Comparison of ENCODE assay signal across 31 cellular contexts in genomic region chr16:11967195-11967911, GRCh38. TPM values are rescaled to one million over a fixed set of nuclear protein-coding genes. Genes with fewer than 3 reads are reported as not detected.
DNase-seq lines count a peak whose midpoint lies in the region; ATAC-seq and TF ChIP-seq lines count a peak whose summit lies in the region.
"Had no signal": no experiment of that assay in that cellular context is flagged by ENCODE, and none has a peak within 500 bp of the region (broad histone marks: within the 10 kb centered on the region; RNA-seq: fewer than 3 reads in every experiment).

No MANE protein-coding gene starts in this region.

- H3K36me3 Mint-ChIP-seq in memory B cell: peaks cover 7% of the 10 kb centered on the region
- no peaks in the 10 kb centered on the region for H3K36me3 Mint-ChIP-seq in activated T-helper 2 cell treated with anti-CD3 and anti-CD28 coated beads, Interferon-gamma antibody, Interleukin-2, Interleukin-4, amounts not matched to agents 10 μg/mL and 5 μg/mL and 100 μg/mL, durations not matched to agents 14 hours and 24 hours and 36 hours (ENCODE audit: low read depth)
- H3K36me3 Mint-ChIP-seq: activated naive CD4-positive, alpha-beta T cell treated with anti-CD3 and anti-CD28 coated beads, Interleukin-2, amount 50 U/mL, for 72 hours had no signal

- H3K4me3 Mint-ChIP-seq in memory B cell: peak overlapping the region; percentile 35
- H3K4me3 Mint-ChIP-seq in activated T-helper 2 cell treated with anti-CD3 and anti-CD28 coated beads, Interferon-gamma antibody, Interleukin-2, Interleukin-4, amounts not matched to agents 10 μg/mL and 5 μg/mL and 100 μg/mL, durations not matched to agents 14 hours and 24 hours and 36 hours (ENCODE audit: low read depth): no peak overlapping the region
- H3K4me3 Mint-ChIP-seq: nephron; stimulated activated naive CD8-positive, alpha-beta T cell treated with anti-CD3 and anti-CD28 coated beads, Interleukin-15, Interleukin-2, amounts not matched to agents 100 ng/mL and 50 ng/mL, for 24 hours had no signal

- H3K9me2 ChIP-seq in OCI-LY7 (ENCODE audit: insufficient read depth, low read length): no peaks in the 10 kb centered on the region

- H3K4me3 ChIP-seq in BLaER1 (no peak overlapping the region), GM12875 (ENCODE audit: low read depth, low read length) (peak overlapping the region; percentile 35), OCI-LY7 (ENCODE audit: low read depth, low read length, poor library complexity, severe bottlenecking) (peak overlapping the region; percentile 68)
- H3K4me3 ChIP-seq: breast epithelium, smooth muscle cell, thoracic aorta, uterus had no signal

- H3K79me2 ChIP-seq in OCI-LY7 (ENCODE audit: insufficient read depth, low read depth, low read length): peaks cover 7% of the 10 kb centered on the region; the same call in 1 of the 2 replicates

- BruUV-seq in OCI-LY7 (replicated peaks; lab: Mats Ljungman, UMichigan): no TSS peak

- DNase-seq in OCI-LY7 (ENCODE audit: low spot score) (peak; percentile 30), memory B cell (ENCODE audit: low spot score in 2 of 2) (no peak), retina (no peak), AG08395 (ENCODE audit: low spot score) (no peak)
- no peak for DNase-seq in activated T-helper 2 cell treated with anti-CD3 and anti-CD28 coated beads, Interferon-gamma antibody, Interleukin-2, Interleukin-4, amounts not matched to agents 10 μg/mL and 5 μg/mL and 100 μg/mL, durations not matched to agents 14 hours and 24 hours and 36 hours (ENCODE audit: low spot score)
- DNase-seq in activated CD4-positive, alpha-beta T cell treated with anti-CD3 and anti-CD28 coated beads for 48 hours: no peak
- DNase-seq: ACHN; activated CD4-positive, alpha-beta T cell treated with anti-CD3 and anti-CD28 coated beads for 4 hours; activated effector memory CD4-positive, alpha-beta T cell treated with Interleukin-2 at 50 U/mL for 16 hours; anterior cingulate cortex; DMS153; effector CD4-positive, alpha-beta T cell; hypothalamus; left cardiac atrium; mammary epithelial cell; NCI-H1694; NCI-H2171; T-helper 2 cell; uterus had no signal

- H3K4me1 ChIP-seq in BLaER1 (peaks cover 49% of the 10 kb centered on the region), OCI-LY7 (ENCODE audit: insufficient read depth, low read length, poor library complexity, severe bottlenecking) (peaks cover 68% of the 10 kb centered on the region)
- H3K4me1 ChIP-seq: uterus had no signal

- no peak for ATAC-seq in memory B cell (ENCODE audit: low read depth)
- ATAC-seq: activated naive CD4-positive, alpha-beta T cell treated with anti-CD3 and anti-CD28 coated beads, Interleukin-2, amount 50 U/mL, for 72 hours; left cardiac atrium; Right ventricle myocardium inferior; SK-N-SH treated with all-trans-retinoic acid at 6 μM for 48 hours had no signal

- H3K27ac ChIP-seq in BLaER1: no peak overlapping the region
- H3K27ac ChIP-seq in OCI-LY7 (ENCODE audit: low read depth, low read length, poor library complexity, severe bottlenecking): peak overlapping the region; percentile 94
- H3K27ac ChIP-seq: breast epithelium, thoracic aorta, uterus had no signal

- peak overlapping the region; percentile 84 for H3K4me2 ChIP-seq in BLaER1
- peak overlapping the region; percentile 97 for H3K4me2 ChIP-seq in OCI-LY7 (ENCODE audit: low read length)
- H3K4me2 ChIP-seq: smooth muscle cell had no signal

- H3K36me3 ChIP-seq in BLaER1 (no peaks in the 10 kb centered on the region), OCI-LY7 (ENCODE audit: insufficient read depth, low read length) (peaks cover 23% of the 10 kb centered on the region; the same call in 1 of the 2 replicates)
- H3K36me3 ChIP-seq: breast epithelium, thoracic aorta, uterus had no signal

- POLR2A ChIA-PET in OCI-LY7 (lab: Charles Lee): interaction anchor here (0.7 to 4.1 kb wide), 4 partner anchors 9 to 20 kb away, joined by 4 to 32 read pairs (median 10); partner anchors contain the start of gene SNX29

- no peaks in the 10 kb centered on the region for H3K27me3 ChIP-seq in BLaER1
- H3K27me3 ChIP-seq: breast epithelium, uterus had no signal

- CTCF ChIA-PET in OCI-LY7 (lab: Charles Lee; ENCODE audit: unreplicated experiment): interaction anchor here (1.2 kb wide), 1 partner anchor 100 kb away, joined by 3 read pairs; no protein-coding TSS in a partner anchor

- H2AFZ ChIP-seq in OCI-LY7 (ENCODE audit: low read length): no peak overlapping the region; the same call in 1 of the 2 replicates

- H3K9ac ChIP-seq in BLaER1: 0 out of 2 replicates have a peak overlapping the region, but pooled peaks have one; percentile 4

- no peak overlapping the region for H3K27ac Mint-ChIP-seq in memory B cell
- H3K27ac Mint-ChIP-seq in activated T-helper 2 cell treated with anti-CD3 and anti-CD28 coated beads, Interferon-gamma antibody, Interleukin-2, Interleukin-4, amounts not matched to agents 10 μg/mL and 5 μg/mL and 100 μg/mL, durations not matched to agents 14 hours and 24 hours and 36 hours: no peak overlapping the region
- H3K27ac Mint-ChIP-seq: stimulated activated naive CD8-positive, alpha-beta T cell treated with anti-CD3 and anti-CD28 coated beads, Interleukin-15, Interleukin-2, amounts not matched to agents 100 ng/mL and 50 ng/mL, for 24 hours had no signal

- intact Hi-C loops in OCI-LY7 (cut with micrococcal nuclease; ENCODE audit: unreplicated experiment): loop anchor here (5.0 to 10.0 kb wide), 3 partner anchors 267 to 357 kb away; no protein-coding TSS in a partner anchor
- intact Hi-C loops in activated T-helper 2 cell treated with anti-CD3 and anti-CD28 coated beads, Interferon-gamma antibody, Interleukin-2, Interleukin-4, amounts not matched to agents 10 μg/mL and 5 μg/mL and 100 μg/mL, durations not matched to agents 14 hours and 24 hours and 36 hours (cut with micrococcal nuclease): no loop called here

- no peaks in the 10 kb centered on the region for H3K9me3 Mint-ChIP-seq in memory B cell
- H3K9me3 Mint-ChIP-seq in activated T-helper 2 cell treated with anti-CD3 and anti-CD28 coated beads, Interferon-gamma antibody, Interleukin-2, Interleukin-4, amounts not matched to agents 10 μg/mL and 5 μg/mL and 100 μg/mL, durations not matched to agents 14 hours and 24 hours and 36 hours: no peaks in the 10 kb centered on the region
- H3K9me3 Mint-ChIP-seq: activated naive CD4-positive, alpha-beta T cell treated with anti-CD3 and anti-CD28 coated beads, Interleukin-2, amount 50 U/mL, for 72 hours; nephron; stimulated activated naive CD8-positive, alpha-beta T cell treated with anti-CD3 and anti-CD28 coated beads, Interleukin-15, Interleukin-2, amounts not matched to agents 100 ng/mL and 50 ng/mL, for 24 hours had no signal

- H3K9me3 ChIP-seq in BLaER1 (no peaks in the 10 kb centered on the region), OCI-LY7 (ENCODE audit: low read length) (no peaks in the 10 kb centered on the region)
- H3K9me3 ChIP-seq: breast epithelium, thoracic aorta, uterus had no signal

- H3K27me3 Mint-ChIP-seq in memory B cell: no peaks in the 10 kb centered on the region
- no peaks in the 10 kb centered on the region for H3K27me3 Mint-ChIP-seq in activated T-helper 2 cell treated with anti-CD3 and anti-CD28 coated beads, Interferon-gamma antibody, Interleukin-2, Interleukin-4, amounts not matched to agents 10 μg/mL and 5 μg/mL and 100 μg/mL, durations not matched to agents 14 hours and 24 hours and 36 hours (ENCODE audit: low read depth)
- H3K27me3 Mint-ChIP-seq: stimulated activated naive CD8-positive, alpha-beta T cell treated with anti-CD3 and anti-CD28 coated beads, Interleukin-15, Interleukin-2, amounts not matched to agents 100 ng/mL and 50 ng/mL, for 24 hours had no signal

- H4K20me1 ChIP-seq in BLaER1 (no peaks in the 10 kb centered on the region), OCI-LY7 (ENCODE audit: insufficient read depth, low read length) (no peaks in the 10 kb centered on the region)

- H3K4me1 Mint-ChIP-seq in memory B cell: peaks cover 28% of the 10 kb centered on the region
- peaks cover 3% of the 10 kb centered on the region for H3K4me1 Mint-ChIP-seq in activated T-helper 2 cell treated with anti-CD3 and anti-CD28 coated beads, Interferon-gamma antibody, Interleukin-2, Interleukin-4, amounts not matched to agents 10 μg/mL and 5 μg/mL and 100 μg/mL, durations not matched to agents 14 hours and 24 hours and 36 hours (ENCODE audit: low read depth)
- H3K4me1 Mint-ChIP-seq: nephron had no signal

- TF ChIP-seq CTCF in GM12875 (IDR thresholded peaks at IDR 0.05; ENCODE audit: borderline replicate concordance, insufficient read depth, low read depth, low read length) (no peak), OCI-LY7 (conservative IDR thresholded peaks at IDR 0.05; ENCODE audit: low read length) (no peak)

RNA-seq across cellular contexts. Expression of gene TNFRSF17, which starts 2.3 kb away (rescaled TPM):
- 53.4 and 58.2 TPM in 2 replicates for total RNA-seq in OCI-LY7 (2014; rRNA removed; shearing (Covaris generic))
- total RNA-seq in OCI-LY7 (2022): 33.6 and 38.8 TPM in 2 replicates
- not detected in 2 replicates for total RNA-seq in activated T-helper 2 cell treated with anti-CD3 and anti-CD28 coated beads, Interferon-gamma antibody, Interleukin-2, Interleukin-4, amounts not matched to agents 10 μg/mL and 5 μg/mL and 100 μg/mL, durations not matched to agents 14 hours and 24 hours and 36 hours
- total RNA-seq: activated naive CD4-positive, alpha-beta T cell treated with anti-CD3 and anti-CD28 coated beads, Interleukin-2, amount 50 U/mL, for 72 hours; left cardiac atrium; mammary epithelial cell; NCI-H460; renal cortical epithelial cell; Right ventricle myocardium inferior; smooth muscle cell; thoracic aorta had no signal

RNA-seq across cellular contexts. Expression of gene SNX29, which starts 9.2 kb away (rescaled TPM):
- 23.6 and 27.0 TPM in 2 replicates for total RNA-seq in OCI-LY7 (2014; rRNA removed; shearing (Covaris generic))
- total RNA-seq in OCI-LY7 (2022): 37.3 and 40.8 TPM in 2 replicates
- 11.3 and 11.8 TPM in 2 replicates for total RNA-seq in activated T-helper 2 cell treated with anti-CD3 and anti-CD28 coated beads, Interferon-gamma antibody, Interleukin-2, Interleukin-4, amounts not matched to agents 10 μg/mL and 5 μg/mL and 100 μg/mL, durations not matched to agents 14 hours and 24 hours and 36 hours

RNA-seq across cellular contexts. Expression of gene NPIPB2, which starts 25.5 kb away (rescaled TPM):
- total RNA-seq in OCI-LY7 (2014; rRNA removed; shearing (Covaris generic)): 5.7 and 7.5 TPM in 2 replicates
- 30.3 and 35.9 TPM in 2 replicates for total RNA-seq in OCI-LY7 (2022)
- 13.2 and 14.9 TPM in 2 replicates for total RNA-seq in activated T-helper 2 cell treated with anti-CD3 and anti-CD28 coated beads, Interferon-gamma antibody, Interleukin-2, Interleukin-4, amounts not matched to agents 10 μg/mL and 5 μg/mL and 100 μg/mL, durations not matched to agents 14 hours and 24 hours and 36 hours

RNA-seq across cellular contexts. Expression of gene GSPT1, which starts 51.6 kb away (rescaled TPM):
- 54.3 and 67.2 TPM in 2 replicates for total RNA-seq in OCI-LY7 (2014; rRNA removed; shearing (Covaris generic))
- 144 and 146 TPM in 2 replicates for total RNA-seq in OCI-LY7 (2022)
- 216 and 226 TPM in 2 replicates for total RNA-seq in activated T-helper 2 cell treated with anti-CD3 and anti-CD28 coated beads, Interferon-gamma antibody, Interleukin-2, Interleukin-4, amounts not matched to agents 10 μg/mL and 5 μg/mL and 100 μg/mL, durations not matched to agents 14 hours and 24 hours and 36 hours

Comparison
In these comparisons a context has a peak if more than half of its experiments do, and no peak if none do; other contexts are left out.
1. RNA of gene TNFRSF17, which starts 2.3 kb away (total RNA-seq): 33.6 to 58.2 TPM in OCI-LY7; not detected in activated T-helper 2 cell treated with anti-CD3 and anti-CD28 coated beads, Interferon-gamma antibody, Interleukin-2, Interleukin-4, amounts not matched to agents 10 μg/mL and 5 μg/mL and 100 μg/mL, durations not matched to agents 14 hours and 24 hours and 36 hours; every median in the first group is over 10 times any median in the second.